In genomic region chr13:110380359-110381028, GRCh38 we compare ENCODE assay signal across 14 cellular contexts.
DNase-seq lines count a peak whose midpoint lies in the region; ATAC-seq, FAIRE-seq and TF ChIP-seq lines count a peak whose summit lies in the region.
"Had no signal": no experiment of that assay in that cellular context is flagged by ENCODE, and none has a peak within 500 bp of the region (broad histone marks: within the 10 kb centered on the region; RNA-seq: fewer than 3 reads in every experiment).

No MANE protein-coding gene starts in this region.

- TF ChIP-seq POLR2A in K562 (conservative IDR thresholded peaks at IDR 0.05), result no peak

- DNase-seq in GM23338 (ENCODE audit: low spot score) (no peak), K562 (ENCODE audit: extremely low read depth in 1 of 4, low spot score in 3 of 4) (no peak), iris pigment epithelial cell (ENCODE audit: low read depth) (peak; percentile 91), smooth muscle cell (lab: John Stamatoyannopoulos, UW; ENCODE audit: unreplicated experiment) (no peak), posterior vena cava (ENCODE audit: low spot score) (no peak), KBM-7 (no peak)
- DNase-seq: Kasumi-1, lower lobe of right lung, NCI-H2107, retina had no signal

- intact Hi-C loops in K562 (cut with micrococcal nuclease), result no loop called here
- intact Hi-C loops in posterior vena cava (cut with DNase I), result no loop called here

- H3K27me3 ChIP-seq in GM23338 (ENCODE audit: insufficient read depth) (no peaks in the 10 kb centered on the region), K562 (ENCODE audit: control insufficient read depth in 2 of 2, insufficient read depth in 2 of 2, low read length in 2 of 2) (peaks cover 2 to 22% of the 10 kb centered on the region in 2 experiments; a peak in 3 of 5 replicates), smooth muscle cell (ENCODE audit: low read depth) (no peaks in the 10 kb centered on the region)
- H3K27me3 ChIP-seq: vagina had no signal

- no peak for TF ChIP-seq EP300 in K562 (IDR thresholded peaks at IDR 0.05; ENCODE audit: low read length)

- no peak overlapping the region for H3K27ac Mint-ChIP-seq in GM23338

- CTCF ChIA-PET in K562 (lab: Yijun Ruan, JAX; ENCODE audit: low intra/inter-chr PET ratio), result no interaction called here

- H3K9me2 ChIP-seq in GM23338 (ENCODE audit: insufficient read depth), result no peaks in the 10 kb centered on the region

- H3K9me3 ChIP-seq in K562 (replicated peaks; ENCODE audit: control insufficient read depth, insufficient read depth, low read depth, low read length) (no peaks in the 10 kb centered on the region), smooth muscle cell (replicated peaks; ENCODE audit: low read depth) (no peaks in the 10 kb centered on the region)
- H3K9me3 ChIP-seq: lower lobe of right lung, vagina had no signal

- no peak for ATAC-seq in GM23338
- ATAC-seq in K562, result no peak
- no peak for ATAC-seq in GM19035 (IDR thresholded peaks at IDR 0.05; ENCODE audit: unreplicated experiment)
- ATAC-seq in HG03520 (IDR thresholded peaks at IDR 0.05; ENCODE audit: unreplicated experiment), result no peak
- ATAC-seq: Panc1 had no signal

- 1% methylated on average over 12 of the region's 14 CpGs for WGBS in K562 (ENCODE audit: insufficient coverage, low coverage, missing lambda C conversion rate)
- WGBS in smooth muscle cell (ENCODE audit: low lambda C conversion rate), result 44% methylated on average over 14 of the region's 14 CpGs

- H3K4me1 Mint-ChIP-seq in GM23338, result peaks cover 34% of the 10 kb centered on the region

- H3K36me3 Mint-ChIP-seq in GM23338 (ENCODE audit: low read depth), result peaks cover 22% of the 10 kb centered on the region

- no TSS peak for BruUV-seq in K562 (replicated peaks; lab: Mats Ljungman, UMichigan)

- no peak for TF ChIP-seq RAD21 in K562 (CRISPR knock-in tag; conservative IDR thresholded peaks at IDR 0.05 in 1 of 2, IDR thresholded peaks at IDR 0.05 in 1 of 2)

- H3K9ac ChIP-seq in K562 (ENCODE audit: insufficient read depth in 1 of 2, low read depth in 2 of 2, low read length in 2 of 2) (no peak overlapping the region), smooth muscle cell (ENCODE audit: low read depth) (peak overlapping the region; percentile 81)

- TF ChIP-seq CTCF in GM23338 (conservative IDR thresholded peaks at IDR 0.05; ENCODE audit: low read depth in 2 of 2) (no peak), K562 (IDR thresholded peaks at IDR 0.05 in 2 of 3, conservative IDR thresholded peaks at IDR 0.05 in 1 of 3; ENCODE audit: insufficient read depth in 2 of 3, low read depth in 1 of 3, low read length in 3 of 3) (no peak), smooth muscle cell (IDR thresholded peaks at IDR 0.05; ENCODE audit: borderline replicate concordance, insufficient read depth, poor library complexity, severe bottlenecking) (no peak)

- POLR2A ChIA-PET in K562 (lab: Yijun Ruan, JAX), result no interaction called here

- in situ Hi-C loops in K562 (cut with MboI), result no loop called here
- in situ Hi-C loops in KBM-7 (cut with MboI; ENCODE audit: low pct_unique_long_range_greater_than_20kb, low sequenced_read_pairs), result no loop called here

- H3K27me3 Mint-ChIP-seq in GM23338 (ENCODE audit: insufficient read depth, low read depth, poor library complexity), result peaks cover 17% of the 10 kb centered on the region

- no peaks in the 10 kb centered on the region for H3K79me2 ChIP-seq in GM23338 (replicated peaks; ENCODE audit: insufficient read depth)
- H3K79me2 ChIP-seq in K562 (ENCODE audit: control insufficient read depth, insufficient read depth, low read length), result no peaks in the 10 kb centered on the region
- peaks cover 88% of the 10 kb centered on the region for H3K79me2 ChIP-seq in smooth muscle cell (ENCODE audit: low read depth)

- no peak for FAIRE-seq in K562 (lab: Jason Lieb, UNC)

- peaks cover 17% of the 10 kb centered on the region for H3K9me3 Mint-ChIP-seq in GM23338

- H3K4me2 ChIP-seq in GM23338 (peak overlapping the region; percentile 59; the same call in 1 of the 2 replicates), K562 (ENCODE audit: insufficient read depth, low read length) (no peak overlapping the region), smooth muscle cell (peak overlapping the region; percentile 4)

- no peaks in the 10 kb centered on the region for H3F3A ChIP-seq in GM23338 (replicated peaks; ENCODE audit: low read depth)
- peaks cover 84% of the 10 kb centered on the region for H3F3A ChIP-seq in smooth muscle cell (ENCODE audit: low read depth)

- H3K4me3 ChIP-seq in GM23338 (no peak overlapping the region), K562 (no peak overlapping the region), smooth muscle cell (no peak overlapping the region)
- H3K4me3 ChIP-seq: lower lobe of right lung, vagina had no signal

- peaks cover 13% of the 10 kb centered on the region for H4K20me1 ChIP-seq in GM23338 (replicated peaks; ENCODE audit: insufficient read depth)
- no peaks in the 10 kb centered on the region for H4K20me1 ChIP-seq in K562 (replicated peaks; ENCODE audit: control insufficient read depth, insufficient read depth, low read length)
- H4K20me1 ChIP-seq in smooth muscle cell (ENCODE audit: low read depth), result peaks cover 41% of the 10 kb centered on the region

- 0 out of 3 replicates have a peak overlapping the region, but pooled peaks have one; percentile 5 for H3K4me3 Mint-ChIP-seq in GM23338

- H3K27ac ChIP-seq in GM23338 (ENCODE audit: low read depth), result no peak overlapping the region
- H3K27ac ChIP-seq in K562 (ENCODE audit: extremely low read depth, low read depth, low read length), result no peak overlapping the region
- H3K27ac ChIP-seq in smooth muscle cell (ENCODE audit: low read depth), result peak overlapping the region; percentile 97
- H3K27ac ChIP-seq: lower lobe of right lung, vagina had no signal

- H3K9me1 ChIP-seq in K562 (ENCODE audit: control insufficient read depth, insufficient read depth, low read length), result no peaks in the 10 kb centered on the region

- H2AFZ ChIP-seq in GM23338 (no peak overlapping the region), K562 (ENCODE audit: low read depth, low read length) (no peak overlapping the region), smooth muscle cell (ENCODE audit: low read depth) (no peak overlapping the region)

- H3K4me1 ChIP-seq in GM23338 (ENCODE audit: insufficient read depth), result peaks cover 21% of the 10 kb centered on the region
- no peaks in the 10 kb centered on the region for H3K4me1 ChIP-seq in K562 (replicated peaks in 1 of 2; ENCODE audit: control insufficient read depth in 2 of 2, insufficient read depth in 2 of 2, low read length in 2 of 2)
- H3K4me1 ChIP-seq in smooth muscle cell (ENCODE audit: low read depth), result peaks cover 23% of the 10 kb centered on the region

- H3K36me3 ChIP-seq in GM23338 (ENCODE audit: insufficient read depth), result no peaks in the 10 kb centered on the region
- no peaks in the 10 kb centered on the region for H3K36me3 ChIP-seq in K562 (ENCODE audit: control insufficient read depth, insufficient read depth, low read length)
- H3K36me3 ChIP-seq in smooth muscle cell (ENCODE audit: low read depth), result no peaks in the 10 kb centered on the region
- H3K36me3 ChIP-seq: lower lobe of right lung, vagina had no signal

TF ChIP-seq in GM23338, 12 proteins besides CTCF, POLR2A, EP300 and RAD21 (continues in another document):
- TF ChIP-seq STAT1 (IDR thresholded peaks at IDR 0.05; ENCODE audit: unreplicated experiment) (no peak), ETS1 (IDR thresholded peaks at IDR 0.05) (no peak), ZNF331 (CRISPR knock-in tag; IDR thresholded peaks at IDR 0.05; ENCODE audit: low read depth) (no peak)

TF ChIP-seq in K562, 482 proteins besides CTCF, POLR2A, EP300 and RAD21 (continues in another document):
- TF ChIP-seq GTF2A2 (tag; IDR thresholded peaks at IDR 0.05) (no peak), PHB (CRISPR knock-in tag; IDR thresholded peaks at IDR 0.05) (no peak), ARNT (IDR thresholded peaks at IDR 0.05) (no peak), PRPF4 (IDR thresholded peaks at IDR 0.05; ENCODE audit: insufficient read depth, low read depth, low read length, poor library complexity, severe bottlenecking) (no peak), MAFG (tag; conservative IDR thresholded peaks at IDR 0.05) (peak; percentile 56; the same call in 1 of the 2 replicates), ZNF830 (CRISPR knock-in tag; IDR thresholded peaks at IDR 0.05) (no peak), SP2 (IDR thresholded peaks at IDR 0.05; ENCODE audit: extremely low read depth, low read depth, low read length, poor library complexity, severe bottlenecking) (no peak), RNF219 (CRISPR knock-in tag; IDR thresholded peaks at IDR 0.05) (no peak), MAFK (IDR thresholded peaks at IDR 0.05; ENCODE audit: low read length) (peak; percentile 83), ETV6 (IDR thresholded peaks at IDR 0.05; ENCODE audit: borderline replicate concordance in 1 of 2, low read depth in 2 of 2, low read length in 1 of 2) (no peak), ETV6 (CRISPR knock-in tag; IDR thresholded peaks at IDR 0.05; ENCODE audit: borderline replicate concordance) (no peak), MYNN (IDR thresholded peaks at IDR 0.05) (no peak), MYNN (CRISPR knock-in tag; IDR thresholded peaks at IDR 0.05) (no peak), TOE1 (IDR thresholded peaks at IDR 0.05; ENCODE audit: borderline replicate concordance) (no peak), TOE1 (CRISPR knock-in tag; IDR thresholded peaks at IDR 0.05; ENCODE audit: borderline replicate concordance, low read depth) (no peak), C11orf30 (IDR thresholded peaks at IDR 0.05; ENCODE audit: low read depth) (peak; percentile 48; the same call in 1 of the 2 replicates), NFATC3 (IDR thresholded peaks at IDR 0.05) (no peak), CBFA2T3 (IDR thresholded peaks at IDR 0.05) (no peak), ETV1 (tag; conservative IDR thresholded peaks at IDR 0.05; ENCODE audit: low read depth) (no peak)
